ENCODE assay signal across 13 cellular contexts in genomic region chr7:45657890-45658715, GRCh38.
"Had no signal": no experiment of that assay in that cellular context is flagged by ENCODE, and none has a peak within 500 bp of the region (broad histone marks: within the 10 kb centered on the region; RNA-seq: fewer than 3 reads in every experiment).

No MANE protein-coding gene starts in this region.

- DNase-seq: activated B cell treated with CpG ODN at 0.5 μM for 24 hours; activated CD4-positive, alpha-beta memory T cell treated with anti-CD3 and anti-CD28 coated beads for 36 hours; activated CD4-positive, alpha-beta T cell treated with anti-CD3 and anti-CD28 coated beads for 36 hours; activated gamma-delta T cell treated with Interleukin-2 at 50 U/mL for 16 hours; activated T-cell treated with anti-CD3 and anti-CD28 coated beads, Interleukin-2, amount 50 U/mL, for 1 hour; colonic mucosa; left colon; ovary; stimulated activated CD4-positive, alpha-beta T cell treated with anti-CD3 and anti-CD28 coated beads, Interleukin-1b, Interleukin-23, amount 100 ng/mL, for 48 hours; SW 1271; T-helper 17 cell had no signal

- ATAC-seq: activated CD4-positive, alpha-beta T cell treated with anti-CD3 and anti-CD28 coated beads for 36 hours; heart left ventricle; left colon; right lobe of liver; T-helper 17 cell had no signal
